Comparison of ENCODE assay signal across 15 cellular contexts in genomic region chr2:96863575-96864342, GRCh38.
"Had no signal": no experiment of that assay in that cellular context is flagged by ENCODE, and none has a peak within 500 bp of the region (broad histone marks: within the 10 kb centered on the region; RNA-seq: fewer than 3 reads in every experiment).

No MANE protein-coding gene starts in this region.

- H3K4me3 Mint-ChIP-seq: activated naive CD4-positive, alpha-beta T cell treated with anti-CD3 and anti-CD28 coated beads for 36 hours; activated T-helper 17 cell treated with anti-CD3 and anti-CD28 coated beads, Interleukin-2, amount 50 U/mL, for 72 hours had no signal

- H3K9me3 ChIP-seq: ovary, upper lobe of left lung had no signal

- ATAC-seq: activated CD4-positive, CD25-positive, alpha-beta regulatory T cell treated with anti-CD3 and anti-CD28 coated beads, Interleukin-2, amount 50 U/mL, for 24 hours; activated T-helper 17 cell treated with anti-CD3 and anti-CD28 coated beads, Interleukin-2, amount 50 U/mL, for 72 hours had no signal

- H3K9me3 Mint-ChIP-seq: activated naive CD4-positive, alpha-beta T cell treated with anti-CD3 and anti-CD28 coated beads for 36 hours; activated T-helper 17 cell treated with anti-CD3 and anti-CD28 coated beads, Interleukin-2, amount 50 U/mL, for 72 hours had no signal

- H3K27ac Mint-ChIP-seq: activated naive CD4-positive, alpha-beta T cell treated with anti-CD3 and anti-CD28 coated beads for 36 hours; activated T-helper 17 cell treated with anti-CD3 and anti-CD28 coated beads, Interleukin-2, amount 50 U/mL, for 72 hours had no signal

- DNase-seq: activated CD4-positive, alpha-beta T cell treated with anti-CD3 and anti-CD28 coated beads, Interleukin-2, amount 50 U/mL, for 4 hours; activated naive CD4-positive, alpha-beta T cell treated with anti-CD3 and anti-CD28 coated beads for 36 hours; foreskin fibroblast; glutamatergic neuron; hypothalamus; kidney glomerular epithelial cell; mesendoderm; stimulated activated CD4-positive, alpha-beta T cell treated with anti-CD3 and anti-CD28 coated beads, Interleukin-15, amount 100 ng/mL, for 24 hours; stimulated activated CD4-positive, alpha-beta T cell treated with anti-CD3 and anti-CD28 coated beads, Interleukin-4, amount 100 ng/mL, for 1 hour; stimulated activated naive CD4-positive, alpha-beta T cell had no signal

- H3K27me3 Mint-ChIP-seq: activated T-helper 17 cell treated with anti-CD3 and anti-CD28 coated beads, Interleukin-2, amount 50 U/mL, for 72 hours had no signal

- H3K36me3 ChIP-seq: ovary had no signal

- H3K27ac ChIP-seq: cardiac muscle cell, ovary had no signal

- H3K27me3 ChIP-seq: cardiac muscle cell, ovary, upper lobe of left lung had no signal

- H3K4me3 ChIP-seq: cardiac muscle cell, ovary, upper lobe of left lung had no signal
